In the genomic region with DNA sequence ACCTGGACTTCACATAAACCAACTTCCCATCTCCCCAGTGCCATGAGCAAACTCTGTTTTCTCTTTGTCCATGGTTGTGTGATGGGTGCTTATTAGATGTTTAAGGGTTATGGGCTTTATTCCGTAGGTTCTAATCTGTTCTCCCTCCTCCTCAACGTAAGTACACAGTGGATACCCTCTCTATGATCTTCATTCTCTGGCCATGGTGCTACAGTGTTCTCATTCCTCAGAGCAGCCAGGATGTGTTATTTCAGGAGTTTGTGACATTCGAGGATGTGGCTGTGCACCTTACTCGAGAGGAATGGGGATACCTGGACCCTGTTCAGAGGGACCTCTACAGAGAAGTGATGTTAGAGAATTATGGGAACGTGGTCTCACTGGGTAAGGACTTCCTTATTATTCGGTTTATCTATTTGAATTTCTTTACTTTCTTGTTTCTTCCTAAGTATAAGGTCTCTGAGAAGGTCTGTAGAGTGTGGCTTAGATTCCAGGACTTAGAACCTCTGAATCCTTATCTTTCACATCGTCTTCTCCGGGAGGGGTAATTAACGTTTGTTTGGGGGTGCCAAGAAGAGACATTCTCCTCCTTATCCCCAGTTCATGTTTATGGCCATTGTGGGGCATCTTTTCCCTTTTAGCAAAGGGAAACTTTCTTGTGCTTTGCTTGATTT, we compare ENCODE assay signal across 11 cellular contexts. TPM values are rescaled to one million over a fixed set of nuclear protein-coding genes. Genes with fewer than 3 reads are reported as not detected.
DNase-seq lines count a peak whose midpoint lies in the region; TF ChIP-seq lines count a peak whose summit lies in the region.
"Had no signal": no experiment of that assay in that cellular context is flagged by ENCODE, and none has a peak within 500 bp of the region (broad histone marks: within the 10 kb centered on the region; RNA-seq: fewer than 3 reads in every experiment).

No MANE protein-coding gene starts in this region.

- no peak overlapping the region for H3K14ac ChIP-seq in trophoblast cell (ENCODE audit: low read length)

- H2AK5ac ChIP-seq in trophoblast cell (ENCODE audit: low read length) = no peak overlapping the region

- WGBS in trophoblast cell (ENCODE audit: extremely low coverage, insufficient coverage, insufficient read length) = no CpG with 5 or more reads among the region's 9 CpGs

- DNase-seq in ELR (ENCODE audit: low read depth) = peak; percentile 27
- no peak for DNase-seq in RWPE1 (ENCODE audit: low spot score)
- no peak for DNase-seq in chondrocyte (ENCODE audit: low spot score)
- DNase-seq in trophoblast cell = no peak
- no peak for DNase-seq in HK-2 (ENCODE audit: unreplicated experiment)
- DNase-seq in NCI-H146 (lab: John Stamatoyannopoulos, UW) = no peak
- DNase-seq in NCI-H1930 (lab: John Stamatoyannopoulos, UW) = no peak
- no peak for DNase-seq in NCI-H526 (lab: John Stamatoyannopoulos, UW)
- DNase-seq: foreskin melanocyte, spleen had no signal

- H3K4me2 ChIP-seq in trophoblast cell (ENCODE audit: low read length) = no peak overlapping the region

- H3K27me3 Mint-ChIP-seq in chondrocyte (ENCODE audit: low read depth) = no peaks in the 10 kb centered on the region

- H3K79me2 ChIP-seq in trophoblast cell (ENCODE audit: control insufficient read depth, insufficient read depth, low read length, poor library complexity) = peaks cover 17% of the 10 kb centered on the region

- CTCF ChIA-PET in RWPE1 (lab: Yijun Ruan, JAX) = no interaction called here

- H4K8ac ChIP-seq in trophoblast cell (ENCODE audit: low read depth, low read length) = no peak overlapping the region

- H2AFZ ChIP-seq in trophoblast cell (ENCODE audit: insufficient read depth, low read length, poor library complexity) = no peak overlapping the region

- H3K9me3 ChIP-seq in trophoblast cell (ENCODE audit: insufficient read depth, low read depth, low read length) = no peaks in the 10 kb centered on the region
- H3K9me3 ChIP-seq: body of pancreas, spleen had no signal

- TF ChIP-seq CTCF in RWPE1 (conservative IDR thresholded peaks at IDR 0.05; ENCODE audit: low read depth) = no peak
- TF ChIP-seq CTCF in chondrocyte (IDR thresholded peaks at IDR 0.05) = no peak

- no peak overlapping the region for H4K12ac ChIP-seq in trophoblast cell (ENCODE audit: low read depth, low read length)

- H4K91ac ChIP-seq in trophoblast cell (ENCODE audit: low read depth, low read length) = no peak overlapping the region

- no peaks in the 10 kb centered on the region for H3K27me3 ChIP-seq in trophoblast cell (ENCODE audit: insufficient read depth, low read length)
- H3K27me3 ChIP-seq: body of pancreas, spleen had no signal

- no peak overlapping the region for H2BK120ac ChIP-seq in trophoblast cell (ENCODE audit: insufficient read depth, low read length, poor library complexity)

- peaks cover 35% of the 10 kb centered on the region for H3K36me3 Mint-ChIP-seq in chondrocyte (ENCODE audit: low read depth)

- H3K23ac ChIP-seq in trophoblast cell (ENCODE audit: low read length) = no peak overlapping the region

- H3K27ac ChIP-seq in RWPE1 (peak overlapping the region; percentile 92), trophoblast cell (ENCODE audit: low read depth, low read length) (peak overlapping the region; percentile 24)
- H3K27ac ChIP-seq: spleen had no signal

- no peak overlapping the region for H2BK5ac ChIP-seq in trophoblast cell (ENCODE audit: low read depth, low read length, poor library complexity)

- peaks cover 15% of the 10 kb centered on the region for H3K79me1 ChIP-seq in trophoblast cell (ENCODE audit: low read length)

- H3K4me3 Mint-ChIP-seq in chondrocyte (ENCODE audit: unreplicated experiment) = peak overlapping the region; percentile 52

- H3K18ac ChIP-seq in trophoblast cell (ENCODE audit: low read length) = no peak overlapping the region

- peaks cover 58% of the 10 kb centered on the region for H3K4me1 Mint-ChIP-seq in chondrocyte (ENCODE audit: low read depth)

- peak overlapping the region; percentile 99 for H3K27ac Mint-ChIP-seq in chondrocyte (ENCODE audit: unreplicated experiment)

- H3K36me3 ChIP-seq in trophoblast cell (ENCODE audit: control insufficient read depth in 1 of 2, insufficient read depth in 2 of 2, low read length in 2 of 2) = peaks cover 21 to 39% of the 10 kb centered on the region in 2 experiments

- no peak overlapping the region for H3K9ac ChIP-seq in trophoblast cell (ENCODE audit: low read length)

- H3K4me1 ChIP-seq in trophoblast cell (ENCODE audit: control insufficient read depth in 1 of 2, insufficient read depth in 2 of 2, low read length in 2 of 2) = peaks cover 4 to 7% of the 10 kb centered on the region in 2 experiments

- H3K4me3 ChIP-seq in trophoblast cell (ENCODE audit: low read depth, low read length) = no peak overlapping the region
- H3K4me3 ChIP-seq: body of pancreas, spleen had no signal

- H2BK12ac ChIP-seq in trophoblast cell (ENCODE audit: low read length) = no peak overlapping the region

- POLR2A ChIA-PET in RWPE1 (lab: Yijun Ruan, JAX; ENCODE audit: low non-redundant PET) = no interaction called here

- no peaks in the 10 kb centered on the region for H3K9me3 Mint-ChIP-seq in chondrocyte (ENCODE audit: low read depth)

- H3K4ac ChIP-seq in trophoblast cell (ENCODE audit: low read depth, low read length) = no peak overlapping the region

RNA-seq across cellular contexts. Expression of a gene that starts 3.8 kb away (rescaled TPM):
- 38.8 to 45.3 TPM (median 41.6 TPM) in 3 replicates for total RNA-seq in chondrocyte
- polyA plus RNA-seq in trophoblast cell (2013) = 38.5 and 40.3 TPM in 2 replicates

RNA-seq across cellular contexts. Expression of a gene that starts 10.3 kb away (rescaled TPM):
- total RNA-seq in chondrocyte = 3.3 to 5.1 TPM (median 3.9 TPM) in 3 replicates
- polyA plus RNA-seq in trophoblast cell (2013) = 4.3 and 4.6 TPM in 2 replicates

RNA-seq across cellular contexts. Expression of a gene that starts 35.8 kb away (rescaled TPM):
- total RNA-seq in chondrocyte = 0.56 to 1.8 TPM (median 0.75 TPM) in 3 replicates
- polyA plus RNA-seq in trophoblast cell (2013) = 0.51 and 0.74 TPM in 2 replicates

RNA-seq across cellular contexts. Expression of a gene that starts 54.5 kb away (rescaled TPM):
- total RNA-seq in chondrocyte = 10.4 to 19.9 TPM (median 14.1 TPM) in 3 replicates
- polyA plus RNA-seq in trophoblast cell (2013) = 7.6 and 8.2 TPM in 2 replicates

RNA-seq across cellular contexts. Expression of a gene that starts 57.8 kb away (rescaled TPM):
- total RNA-seq in chondrocyte = 11.5 to 12.4 TPM (median 11.5 TPM) in 3 replicates
- 7.8 and 8.4 TPM in 2 replicates for polyA plus RNA-seq in trophoblast cell (2013)
